8 cellular contexts compared by ENCODE assay signal in genomic region chr12:43776498-43776897, GRCh38. TPM values are rescaled to one million over a fixed set of nuclear protein-coding genes. Genes with fewer than 3 reads are reported as not detected.
A peak's percentile ranks its signal among the peaks of the same experiment; 100 is the strongest.
DNase-seq lines count a peak whose midpoint lies in the region; ATAC-seq and TF ChIP-seq lines count a peak whose summit lies in the region.

No MANE protein-coding gene starts in this region.

- TF ChIP-seq CTCF in heart right ventricle (IDR thresholded peaks at IDR 0.05) (peak in 7 of 9 donors; percentile 22 to 50 (median 31)), Loucy (conservative IDR thresholded peaks at IDR 0.05; ENCODE audit: low read length) (peak; percentile 77), astrocyte of the spinal cord (IDR thresholded peaks at IDR 0.05; ENCODE audit: low read depth, low read length) (peak; percentile 42)

- no peak overlapping the region for H2AFZ ChIP-seq in Loucy (ENCODE audit: low read length)

- no peaks in the 10 kb centered on the region for H3K9me2 ChIP-seq in Loucy (replicated peaks; ENCODE audit: low read depth, low read length)

- no peaks in the 10 kb centered on the region for H3K9me3 Mint-ChIP-seq in naive thymus-derived CD4-positive, alpha-beta T cell

- H3K9me3 ChIP-seq in heart right ventricle: no peaks in the 10 kb centered on the region
- H3K9me3 ChIP-seq in right cardiac atrium (ENCODE audit: control insufficient read depth, low read length): no peaks in the 10 kb centered on the region
- no peaks in the 10 kb centered on the region for H3K9me3 ChIP-seq in Loucy (ENCODE audit: insufficient read depth, low read depth, low read length)
- H3K9me3 ChIP-seq in naive thymus-derived CD4-positive, alpha-beta T cell (ENCODE audit: control insufficient read depth in 2 of 3, low read length in 3 of 3): no peaks in the 10 kb centered on the region

- H3K4me3 Mint-ChIP-seq in naive thymus-derived CD4-positive, alpha-beta T cell: no peak overlapping the region

- no peak overlapping the region for H3K9ac ChIP-seq in Loucy (ENCODE audit: low read depth, low read length, poor library complexity, severe bottlenecking)

- H3K4me2 ChIP-seq in Loucy (ENCODE audit: low read depth, low read length, poor library complexity, severe bottlenecking): no peak overlapping the region

- no peaks in the 10 kb centered on the region for H3K79me2 ChIP-seq in Loucy (ENCODE audit: insufficient read depth, low read length)

- peaks cover 0 to 32% (median 14%) of the 10 kb centered on the region in 5 donors for H3K36me3 Mint-ChIP-seq in naive thymus-derived CD4-positive, alpha-beta T cell

- in situ Hi-C loops in astrocyte of the spinal cord (cut with HindIII; ENCODE audit: low sequenced_read_pairs): no loop called here

- no peak for DNase-seq in heart right ventricle
- DNase-seq in right cardiac atrium: no peak
- peak; percentile 32 for DNase-seq in astrocyte of the spinal cord (ENCODE audit: low read depth, low spot score)
- peak in 7 of 9 donors; percentile 19 to 55 (median 38) for DNase-seq in naive thymus-derived CD4-positive, alpha-beta T cell
- DNase-seq in NCI-H2107 treated with DMSO at 0.1 percent for 48 hours (lab: John Stamatoyannopoulos, UW; ENCODE audit: unreplicated experiment): no peak
- no peak for DNase-seq in NCI-H187 (lab: John Stamatoyannopoulos, UW)

- WGBS in heart right ventricle, 2 donors: 59 to 64% methylated on average over 3 of the region's 3 CpGs
- WGBS in right cardiac atrium: 53% methylated on average over 3 of the region's 3 CpGs

- CTCF ChIA-PET in naive thymus-derived CD4-positive, alpha-beta T cell (lab: Charles Lee): interaction anchor here (4.0 kb wide), 1 partner anchor 107 kb away, joined by 39 read pairs; no protein-coding TSS in a partner anchor

- peaks cover 0 to 12% (median 6%) of the 10 kb centered on the region in 7 donors for H3K4me1 Mint-ChIP-seq in naive thymus-derived CD4-positive, alpha-beta T cell

- H3K27me3 ChIP-seq in heart right ventricle (no peaks in the 10 kb centered on the region), right cardiac atrium (ENCODE audit: control insufficient read depth, insufficient read depth) (no peaks in the 10 kb centered on the region), Loucy (ENCODE audit: insufficient read depth, low read length, poor library complexity, severe bottlenecking) (no peaks in the 10 kb centered on the region)
- H3K27me3 ChIP-seq in naive thymus-derived CD4-positive, alpha-beta T cell (ENCODE audit: control insufficient read depth in 2 of 2, insufficient read depth in 2 of 2, low read length in 2 of 2): no peaks in the 10 kb centered on the region

- no peaks in the 10 kb centered on the region for H4K20me1 ChIP-seq in Loucy (ENCODE audit: insufficient read depth, low read length, poor library complexity, severe bottlenecking)

- no peak overlapping the region for H3K27ac ChIP-seq in heart right ventricle
- H3K27ac ChIP-seq in right cardiac atrium (ENCODE audit: low read length): no peak overlapping the region
- H3K27ac ChIP-seq in naive thymus-derived CD4-positive, alpha-beta T cell (ENCODE audit: low read depth, low read length): no peak overlapping the region

- H3K4me3 ChIP-seq in heart right ventricle (no peak overlapping the region), right cardiac atrium (ENCODE audit: low read length) (no peak overlapping the region), Loucy (ENCODE audit: low read length, poor library complexity, severe bottlenecking) (no peak overlapping the region), astrocyte of the spinal cord (ENCODE audit: low read depth, low read length) (no peak overlapping the region)
- H3K4me3 ChIP-seq in naive thymus-derived CD4-positive, alpha-beta T cell (ENCODE audit: low read length): no peak overlapping the region

- H3K4me1 ChIP-seq in heart right ventricle (no peaks in the 10 kb centered on the region), right cardiac atrium (ENCODE audit: control insufficient read depth, insufficient read depth, low read length) (no peaks in the 10 kb centered on the region), Loucy (ENCODE audit: insufficient read depth, low read length, poor library complexity, severe bottlenecking) (no peaks in the 10 kb centered on the region)
- no peaks in the 10 kb centered on the region for H3K4me1 ChIP-seq in naive thymus-derived CD4-positive, alpha-beta T cell (ENCODE audit: control insufficient read depth in 2 of 2, insufficient read depth in 2 of 2, low read length in 2 of 2)

- H3K27ac Mint-ChIP-seq in naive thymus-derived CD4-positive, alpha-beta T cell: no peak overlapping the region

- H3K36me3 ChIP-seq in heart right ventricle (peaks cover 0 to 100% (median 35%) of the 10 kb centered on the region in 9 donors), Loucy (ENCODE audit: insufficient read depth, low read length) (peaks cover 39% of the 10 kb centered on the region; the same call in 1 of the 2 replicates)
- peaks cover 17 to 67% (median 39%) of the 10 kb centered on the region in 3 experiments for H3K36me3 ChIP-seq in naive thymus-derived CD4-positive, alpha-beta T cell (ENCODE audit: control insufficient read depth in 2 of 3, insufficient read depth in 3 of 3, low read length in 3 of 3)

- intact Hi-C loops in heart right ventricle (cut with DNase I): loop anchor here in 4 of 10 donors (5.0 to 10.0 kb wide), 2 partner anchors 106 to 108 kb away; no protein-coding TSS in a partner anchor
- intact Hi-C loops in right cardiac atrium (cut with DNase I): no loop called here
- intact Hi-C loops in naive thymus-derived CD4-positive, alpha-beta T cell (cut with micrococcal nuclease): loop anchor here (1.0 to 5.0 kb wide), 4 partner anchors 17 to 161 kb away; no protein-coding TSS in a partner anchor

- ATAC-seq in heart right ventricle (no peak), right cardiac atrium (no peak), GM19452 (IDR thresholded peaks at IDR 0.05; ENCODE audit: unreplicated experiment) (no peak)
- peak; percentile 66 for ATAC-seq in naive thymus-derived CD4-positive, alpha-beta T cell

- H3F3A ChIP-seq in Loucy (ENCODE audit: low read depth): no peaks in the 10 kb centered on the region

- H3K27me3 Mint-ChIP-seq in naive thymus-derived CD4-positive, alpha-beta T cell: no peaks in the 10 kb centered on the region

- POLR2A ChIA-PET in naive thymus-derived CD4-positive, alpha-beta T cell (lab: Charles Lee): interaction anchor here (0.6 to 2.2 kb wide), 3 partner anchors 18 to 52 kb away, joined by 3 to 9 read pairs (median 5); partner anchors contain the start of genes IRAK4, PUS7L and TWF1

RNA-seq across cellular contexts. Expression of gene IRAK4, which starts 17.7 kb away (rescaled TPM):
- total RNA-seq in heart right ventricle (1 to 10 TPM; 3.6 to 8.1 (median 4.1) TPM), right cardiac atrium (10 to 100 TPM in 1 of 4 donors, 1 to 10 TPM in 3; 8.2 to 12.9 (median 8.8) TPM)
- polyA plus RNA-seq in heart right ventricle (1 to 10 TPM; 3.8 to 5.4 TPM), right cardiac atrium (4.8 TPM)
- 10 to 100 TPM; 35.6 to 69.1 (median 52.7) TPM for total RNA-seq in naive thymus-derived CD4-positive, alpha-beta T cell
- polyA plus RNA-seq in naive thymus-derived CD4-positive, alpha-beta T cell: 10 to 100 TPM; 24.8 to 36.3 TPM

RNA-seq across cellular contexts. Expression of gene PUS7L, which starts 17.9 kb away (rescaled TPM):
- total RNA-seq in heart right ventricle: 1 to 10 TPM; 4.1 to 7.8 (median 5.2) TPM
- 1 to 10 TPM; 1.2 to 1.5 TPM for polyA plus RNA-seq in heart right ventricle
- total RNA-seq in right cardiac atrium: 10 to 100 TPM in 1 of 4 donors, 1 to 10 TPM in 3; 8.7 to 11.6 (median 9.3) TPM
- 1.8 TPM for polyA plus RNA-seq in right cardiac atrium
- 10 to 100 TPM; 14.0 to 27.4 (median 23.2) TPM for total RNA-seq in naive thymus-derived CD4-positive, alpha-beta T cell
- polyA plus RNA-seq in naive thymus-derived CD4-positive, alpha-beta T cell: 10 to 100 TPM; 35.9 to 39.0 TPM

RNA-seq across cellular contexts. Expression of gene TWF1, which starts 29.6 kb away (rescaled TPM):
- 10 to 100 TPM in 6 of 10 donors, 1 to 10 TPM in 4; 8.5 to 21.7 (median 10.7) TPM for total RNA-seq in heart right ventricle
- 10 to 100 TPM; 11.4 to 20.4 TPM for polyA plus RNA-seq in heart right ventricle
- total RNA-seq in right cardiac atrium: 10 to 100 TPM; 13.0 to 30.5 (median 20.1) TPM
- 14.3 TPM for polyA plus RNA-seq in right cardiac atrium
- 10 to 100 TPM; 26.7 to 51.2 (median 35.6) TPM for total RNA-seq in naive thymus-derived CD4-positive, alpha-beta T cell
- polyA plus RNA-seq in naive thymus-derived CD4-positive, alpha-beta T cell: 10 to 100 TPM; 14.2 to 18.6 TPM

RNA-seq across cellular contexts. Expression of gene TMEM117, which starts 59.4 kb away (rescaled TPM):
- total RNA-seq in heart right ventricle (1 to 10 TPM; 5.9 to 8.5 (median 7.1) TPM), right cardiac atrium (10 to 100 TPM; 10.6 to 13.0 (median 11.8) TPM)
- polyA plus RNA-seq in heart right ventricle (1 to 10 TPM; 4.0 to 5.9 TPM), right cardiac atrium (8.0 TPM)
- 1 to 10 TPM in 4 of 5 experiments, under 1 TPM in 1; 0.31 to 6.6 (median 4.2) TPM for total RNA-seq in naive thymus-derived CD4-positive, alpha-beta T cell
- polyA plus RNA-seq in naive thymus-derived CD4-positive, alpha-beta T cell: 1 to 10 TPM; 4.2 to 4.3 TPM

Comparison
In these comparisons a context has a peak if more than half of its experiments do, and no peak if none do; other contexts are left out.
1. DNase-seq: peak in astrocyte of the spinal cord (single experiment) and naive thymus-derived CD4-positive, alpha-beta T cell (7 of 9); none in heart right ventricle (0 of 2), right cardiac atrium (0 of 3), NCI-H2107 treated with DMSO at 0.1 percent for 48 hours (single experiment) and NCI-H187 (0 of 2).
2. intact Hi-C loops: an anchor here in naive thymus-derived CD4-positive, alpha-beta T cell (1.0 to 5.0 kb wide); none called in right cardiac atrium.
3. Peak in every context shown above with its lines, with median percentiles within 50 percentile points of each other: CTCF ChIP-seq.